In the genomic region with DNA sequence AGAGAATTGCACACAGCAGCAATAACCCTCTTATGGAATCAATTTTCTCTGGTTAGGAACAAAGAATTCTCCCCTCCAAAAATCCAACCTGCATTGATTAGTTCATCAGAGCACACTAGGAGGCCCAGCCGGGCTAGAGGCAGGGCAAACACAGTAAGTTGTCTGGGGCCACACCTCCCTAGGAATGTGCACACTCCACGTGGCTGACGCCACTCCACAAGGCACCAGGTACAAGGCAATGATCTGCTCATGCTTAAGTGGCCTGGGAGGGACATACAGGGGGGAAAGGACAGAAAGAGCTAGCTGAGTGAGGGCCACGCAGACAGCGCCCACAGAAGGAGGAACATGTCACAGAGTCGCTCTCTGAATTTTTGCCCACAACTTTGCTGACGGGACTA, we compare ENCODE assay signal across 1 cellular context.
TF ChIP-seq lines count a peak whose summit lies in the region.

No MANE protein-coding gene starts in this region.

TF ChIP-seq in endothelial cell of umbilical vein, 7 proteins besides CTCF, POLR2A, EP300 and RAD21:
- no peak for TF ChIP-seq EZH2 (IDR thresholded peaks at IDR 0.05; ENCODE audit: borderline replicate concordance, low read depth, low read length, severe bottlenecking)
- TF ChIP-seq GATA2 (IDR thresholded peaks at IDR 0.05; ENCODE audit: insufficient read depth, insufficient read length, low read depth, low read length), result no peak
- no peak for TF ChIP-seq MAX (IDR thresholded peaks at IDR 0.05; ENCODE audit: insufficient read depth, insufficient read length)
- TF ChIP-seq JUN (IDR thresholded peaks at IDR 0.05; ENCODE audit: borderline replicate concordance, insufficient read depth, insufficient read length, low read depth), result no peak
- no peak for TF ChIP-seq MYC (IDR thresholded peaks at IDR 0.05; ENCODE audit: low read depth, low read length)
- TF ChIP-seq POLR2AphosphoS5 (IDR thresholded peaks at IDR 0.05; ENCODE audit: insufficient read depth, low read depth, low read length), result no peak
- TF ChIP-seq FOS (IDR thresholded peaks at IDR 0.05; ENCODE audit: borderline replicate concordance, insufficient read depth, low read length), result no peak
